In the genomic region with DNA sequence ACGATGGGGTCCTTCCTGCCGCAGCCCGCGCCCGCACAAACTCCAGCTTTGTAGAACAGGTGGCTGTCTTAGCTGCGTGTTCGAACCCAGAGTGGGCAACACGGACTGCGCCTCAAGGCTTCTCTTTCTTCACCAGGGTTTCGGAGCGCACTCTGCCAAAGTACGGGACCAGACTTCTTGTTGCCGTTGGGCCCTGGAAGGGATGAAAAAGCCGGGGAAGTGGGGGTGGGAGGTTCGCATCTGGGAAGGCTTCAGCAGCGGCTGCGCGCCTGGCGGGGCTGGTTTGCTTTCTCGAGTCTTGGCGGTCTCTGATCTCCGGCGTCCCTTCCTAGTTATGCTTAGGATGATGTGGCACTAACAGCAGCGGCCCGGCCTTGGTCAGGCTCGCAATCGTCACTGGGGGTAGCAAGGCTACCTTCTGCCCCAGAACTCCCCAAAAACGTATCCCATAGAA, we compare ENCODE assay signal across 1 cellular context.
TF ChIP-seq lines count a peak whose summit lies in the region.

No MANE protein-coding gene starts in this region.

TF ChIP-seq in HCT116, 20 proteins besides CTCF, POLR2A, EP300 and RAD21:
- TF ChIP-seq EGR1 (IDR thresholded peaks at IDR 0.05; ENCODE audit: low read depth) (no peak), EZH2 (IDR thresholded peaks at IDR 0.05) (no peak), POLR2AphosphoS5 (IDR thresholded peaks at IDR 0.05; ENCODE audit: low read depth, low read length) (no peak), FOSL1 (IDR thresholded peaks at IDR 0.05; ENCODE audit: low read depth) (no peak), JUND (IDR thresholded peaks at IDR 0.05) (no peak), EZH2phosphoT487 (IDR thresholded peaks at IDR 0.05; ENCODE audit: borderline replicate concordance) (no peak), ELF1 (IDR thresholded peaks at IDR 0.05; ENCODE audit: borderline replicate concordance, low read depth) (no peak), TCF7L2 (IDR thresholded peaks at IDR 0.05; ENCODE audit: borderline replicate concordance, extremely low read depth, insufficient read depth, insufficient read length) (no peak), ZFX (IDR thresholded peaks at IDR 0.05) (no peak), SP1 (IDR thresholded peaks at IDR 0.05; ENCODE audit: low read depth) (no peak), CEBPB (IDR thresholded peaks at IDR 0.05; ENCODE audit: low read depth) (no peak), ZNF274 (IDR thresholded peaks at IDR 0.05; ENCODE audit: low read depth, low read length) (no peak)
- TF ChIP-seq, protein P1, sequence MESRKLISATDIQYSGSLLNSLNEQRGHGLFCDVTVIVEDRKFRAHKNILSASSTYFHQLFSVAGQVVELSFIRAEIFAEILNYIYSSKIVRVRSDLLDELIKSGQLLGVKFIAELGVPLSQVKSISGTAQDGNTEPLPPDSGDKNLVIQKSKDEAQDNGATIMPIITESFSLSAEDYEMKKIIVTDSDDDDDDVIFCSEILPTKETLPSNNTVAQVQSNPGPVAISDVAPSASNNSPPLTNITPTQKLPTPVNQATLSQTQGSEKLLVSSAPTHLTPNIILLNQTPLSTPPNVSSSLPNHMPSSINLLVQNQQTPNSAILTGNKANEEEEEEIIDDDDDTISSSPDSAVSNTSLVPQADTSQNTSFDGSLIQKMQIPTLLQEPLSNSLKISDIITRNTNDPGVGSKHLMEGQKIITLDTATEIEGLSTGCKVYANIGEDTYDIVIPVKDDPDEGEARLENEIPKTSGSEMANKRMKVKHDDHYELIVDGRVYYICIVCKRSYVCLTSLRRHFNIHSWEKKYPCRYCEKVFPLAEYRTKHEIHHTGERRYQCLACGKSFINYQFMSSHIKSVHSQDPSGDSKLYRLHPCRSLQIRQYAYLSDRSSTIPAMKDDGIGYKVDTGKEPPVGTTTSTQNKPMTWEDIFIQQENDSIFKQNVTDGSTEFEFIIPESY (IDR thresholded peaks at IDR 0.05; ENCODE audit: extremely low read depth, insufficient replicate concordance, low read length), result no peak
- TF ChIP-seq, protein P2, sequence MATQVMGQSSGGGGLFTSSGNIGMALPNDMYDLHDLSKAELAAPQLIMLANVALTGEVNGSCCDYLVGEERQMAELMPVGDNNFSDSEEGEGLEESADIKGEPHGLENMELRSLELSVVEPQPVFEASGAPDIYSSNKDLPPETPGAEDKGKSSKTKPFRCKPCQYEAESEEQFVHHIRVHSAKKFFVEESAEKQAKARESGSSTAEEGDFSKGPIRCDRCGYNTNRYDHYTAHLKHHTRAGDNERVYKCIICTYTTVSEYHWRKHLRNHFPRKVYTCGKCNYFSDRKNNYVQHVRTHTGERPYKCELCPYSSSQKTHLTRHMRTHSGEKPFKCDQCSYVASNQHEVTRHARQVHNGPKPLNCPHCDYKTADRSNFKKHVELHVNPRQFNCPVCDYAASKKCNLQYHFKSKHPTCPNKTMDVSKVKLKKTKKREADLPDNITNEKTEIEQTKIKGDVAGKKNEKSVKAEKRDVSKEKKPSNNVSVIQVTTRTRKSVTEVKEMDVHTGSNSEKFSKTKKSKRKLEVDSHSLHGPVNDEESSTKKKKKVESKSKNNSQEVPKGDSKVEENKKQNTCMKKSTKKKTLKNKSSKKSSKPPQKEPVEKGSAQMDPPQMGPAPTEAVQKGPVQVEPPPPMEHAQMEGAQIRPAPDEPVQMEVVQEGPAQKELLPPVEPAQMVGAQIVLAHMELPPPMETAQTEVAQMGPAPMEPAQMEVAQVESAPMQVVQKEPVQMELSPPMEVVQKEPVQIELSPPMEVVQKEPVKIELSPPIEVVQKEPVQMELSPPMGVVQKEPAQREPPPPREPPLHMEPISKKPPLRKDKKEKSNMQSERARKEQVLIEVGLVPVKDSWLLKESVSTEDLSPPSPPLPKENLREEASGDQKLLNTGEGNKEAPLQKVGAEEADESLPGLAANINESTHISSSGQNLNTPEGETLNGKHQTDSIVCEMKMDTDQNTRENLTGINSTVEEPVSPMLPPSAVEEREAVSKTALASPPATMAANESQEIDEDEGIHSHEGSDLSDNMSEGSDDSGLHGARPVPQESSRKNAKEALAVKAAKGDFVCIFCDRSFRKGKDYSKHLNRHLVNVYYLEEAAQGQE (IDR thresholded peaks at IDR 0.05; ENCODE audit: low read depth), result no peak
- TF ChIP-seq, protein P3, sequence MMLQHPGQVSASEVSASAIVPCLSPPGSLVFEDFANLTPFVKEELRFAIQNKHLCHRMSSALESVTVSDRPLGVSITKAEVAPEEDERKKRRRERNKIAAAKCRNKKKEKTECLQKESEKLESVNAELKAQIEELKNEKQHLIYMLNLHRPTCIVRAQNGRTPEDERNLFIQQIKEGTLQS (IDR thresholded peaks at IDR 0.05), result no peak
